23 cellular contexts compared by ENCODE assay signal in the genomic region with DNA sequence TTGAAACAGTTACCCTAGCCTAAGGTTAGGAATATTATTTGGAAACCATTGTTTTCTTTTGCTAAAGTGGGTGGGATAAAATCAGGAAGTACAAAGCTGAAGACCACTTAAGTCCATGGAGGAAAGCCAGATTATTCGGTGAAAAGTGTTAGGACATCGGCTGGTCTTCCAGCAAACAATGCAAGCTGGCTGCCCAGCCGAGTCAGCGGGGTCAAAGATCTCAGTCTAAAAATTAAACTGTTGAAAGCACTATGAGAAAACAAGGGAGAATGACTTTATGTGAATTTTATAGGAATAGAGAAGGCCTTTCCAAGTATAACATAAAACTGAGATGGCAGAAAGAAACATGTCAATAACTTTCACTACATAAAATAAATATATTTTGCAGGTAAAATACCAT.
"Had no signal": no experiment of that assay in that cellular context is flagged by ENCODE, and none has a peak within 500 bp of the region (broad histone marks: within the 10 kb centered on the region; RNA-seq: fewer than 3 reads in every experiment).

No MANE protein-coding gene starts in this region.

- H3K27ac ChIP-seq: left lung, ovary, right atrium auricular region, tibial nerve, uterus had no signal

- H3K4me3 Mint-ChIP-seq: mesothelial cell of epicardium; naive B cell; natural killer cell; stimulated activated naive CD8-positive, alpha-beta T cell treated with anti-CD3 and anti-CD28 coated beads, Interleukin-15, amount 100 ng/mL, for 72 hours; type B pancreatic cell had no signal

- DNase-seq: hippocampal formation; kidney glomerular epithelial cell; left cardiac atrium; left lung; mesendoderm; naive B cell; natural killer cell; ovary; stimulated activated CD4-positive, alpha-beta T cell treated with anti-CD3 and anti-CD28 coated beads, Interleukin-12 subunit alpha, Interleukin-12 subunit beta, amount 100 ng/mL, for 4 hours; stimulated activated CD4-positive, alpha-beta T cell treated with anti-CD3 and anti-CD28 coated beads, Interleukin-15, amount 100 ng/mL, for 24 hours; stimulated activated CD4-positive, alpha-beta T cell treated with anti-CD3 and anti-CD28 coated beads, Interleukin-2, amount 100 ng/mL, for 24 hours; stimulated activated CD4-positive, alpha-beta T cell treated with anti-CD3 and anti-CD28 coated beads, Interleukin-4, amount 100 ng/mL, for 1 hour; stimulated activated naive CD4-positive, alpha-beta T cell treated with Interleukin-2 at 50 U/mL for 16 hours; stimulated activated naive CD8-positive, alpha-beta T cell treated with anti-CD3 and anti-CD28 coated beads, Interleukin-15, amount 100 ng/mL, for 72 hours; substantia nigra; uterus had no signal

- H3K9me3 ChIP-seq: left lung, ovary, right atrium auricular region, tibial nerve, uterus had no signal

- H3K27me3 ChIP-seq: left lung, ovary, right atrium auricular region, tibial nerve, uterus had no signal

- ATAC-seq: left cardiac atrium; left lung; natural killer cell; sciatic nerve; stimulated activated naive CD8-positive, alpha-beta T cell treated with anti-CD3 and anti-CD28 coated beads, Interleukin-15, amount 100 ng/mL, for 72 hours had no signal

- H3K36me3 Mint-ChIP-seq: mesothelial cell of epicardium, naive B cell, natural killer cell, type B pancreatic cell had no signal

- H3K27ac Mint-ChIP-seq: mesothelial cell of epicardium; naive B cell; natural killer cell; stimulated activated naive CD8-positive, alpha-beta T cell treated with anti-CD3 and anti-CD28 coated beads, Interleukin-15, amount 100 ng/mL, for 72 hours; type B pancreatic cell had no signal

- H3K9me3 Mint-ChIP-seq: natural killer cell; stimulated activated naive CD8-positive, alpha-beta T cell treated with anti-CD3 and anti-CD28 coated beads, Interleukin-15, amount 100 ng/mL, for 72 hours; type B pancreatic cell had no signal

- H3K36me3 ChIP-seq: left lung, ovary, right atrium auricular region, tibial nerve, uterus had no signal

- H3K4me1 Mint-ChIP-seq: natural killer cell; stimulated activated naive CD8-positive, alpha-beta T cell treated with anti-CD3 and anti-CD28 coated beads, Interleukin-15, amount 100 ng/mL, for 72 hours had no signal

- H3K4me3 ChIP-seq: left lung, lung, ovary, right atrium auricular region, skin epidermis, tibial nerve, uterus had no signal

- H3K4me1 ChIP-seq: left lung, right atrium auricular region, tibial nerve, uterus had no signal
